Comparison of ENCODE assay signal across 19 cellular contexts in genomic region chr20:57508381-57508780, GRCh38. TPM values are rescaled to one million over a fixed set of nuclear protein-coding genes. Genes with fewer than 3 reads are reported as not detected.
DNase-seq lines count a peak whose midpoint lies in the region; TF ChIP-seq lines count a peak whose summit lies in the region.
"Had no signal": no experiment of that assay in that cellular context is flagged by ENCODE, and none has a peak within 500 bp of the region (broad histone marks: within the 10 kb centered on the region; RNA-seq: fewer than 3 reads in every experiment).

No MANE protein-coding gene starts in this region.

- no peaks in the 10 kb centered on the region for H3K4me1 ChIP-seq in PC-9 (replicated peaks; ENCODE audit: insufficient read depth)
- peaks cover 9% of the 10 kb centered on the region for H3K4me1 ChIP-seq in hepatocyte (ENCODE audit: insufficient read depth)
- H3K4me1 ChIP-seq in BE2C, result no peaks in the 10 kb centered on the region; the same call in 1 of the 2 replicates
- H3K4me1 ChIP-seq: A549, HAP-1 had no signal

- H4K20me1 ChIP-seq in PC-9 (ENCODE audit: insufficient read depth) (no peaks in the 10 kb centered on the region), hepatocyte (ENCODE audit: insufficient read depth, poor library complexity, severe bottlenecking) (no peaks in the 10 kb centered on the region)
- H4K20me1 ChIP-seq: BLaER1 had no signal

- TF ChIP-seq CTCF in PC-9 (conservative IDR thresholded peaks at IDR 0.05), result no peak
- TF ChIP-seq CTCF in hepatocyte (IDR thresholded peaks at IDR 0.05; ENCODE audit: poor library complexity), result no peak
- TF ChIP-seq CTCF in foreskin fibroblast (IDR thresholded peaks at IDR 0.05; ENCODE audit: low read depth, low read length), result no peak
- no peak for TF ChIP-seq CTCF in BE2C (IDR thresholded peaks at IDR 0.05; ENCODE audit: low read depth, low read length)

- WGBS in hepatocyte (ENCODE audit: low lambda C conversion rate, missing lambda C conversion rate), result 31% methylated on average over 8 of the region's 8 CpGs

- DNase-seq in D341Med (ENCODE audit: low spot score), result peak; percentile 60
- peak; percentile 82 to 83 for DNase-seq in NCI-H526 (lab: John Stamatoyannopoulos, UW)
- no peak for DNase-seq in PC-9
- no peak for DNase-seq in hepatocyte (ENCODE audit: low spot score)
- DNase-seq in nucleus accumbens (lab: John Stamatoyannopoulos, UW), result no peak
- DNase-seq in foreskin fibroblast, result no peak
- DNase-seq in NCI-H524 treated with DMSO at 0.1 percent for 48 hours (lab: John Stamatoyannopoulos, UW), result no peak
- no peak for DNase-seq in BE2C
- DNase-seq: AML-193; CD4-positive, alpha-beta memory T cell; DMS 273 treated with DMSO at 0.1 percent for 48 hours; GM23248 had no signal

- POLR2A ChIA-PET in PC-9 (lab: Charles Lee; ENCODE audit: unreplicated experiment), result interaction anchor here (0.5 to 0.6 kb wide), 3 partner anchors 95 to 233 kb away, joined by 4 to 6 read pairs (median 5); no protein-coding TSS in a partner anchor

- H3K9me2 ChIP-seq in PC-9 (ENCODE audit: insufficient read depth) (no peaks in the 10 kb centered on the region), hepatocyte (replicated peaks; ENCODE audit: insufficient read depth) (no peaks in the 10 kb centered on the region)

- H3K4me2 ChIP-seq in PC-9, result no peak overlapping the region
- H3K4me2 ChIP-seq in hepatocyte, result peak overlapping the region; percentile 27
- H3K4me2 ChIP-seq: A549 had no signal

- BruUV-seq in PC-9 (replicated peaks; lab: Mats Ljungman, UMichigan), result no TSS peak

- intact Hi-C loops in PC-9 (cut with micrococcal nuclease; ENCODE audit: unreplicated experiment), result no loop called here

- 0 out of 2 replicates have a peak, but pooled peaks cover 3% of the 10 kb centered on the region for H3F3A ChIP-seq in PC-9 (ENCODE audit: insufficient read depth, low read depth)

- H3K9me3 ChIP-seq in PC-9 (ENCODE audit: insufficient read depth, low read depth), result no peaks in the 10 kb centered on the region
- H3K9me3 ChIP-seq in hepatocyte (ENCODE audit: low read depth), result no peaks in the 10 kb centered on the region
- H3K9me3 ChIP-seq in BE2C, result no peaks in the 10 kb centered on the region
- H3K9me3 ChIP-seq: A549, BLaER1, HAP-1 had no signal

- CTCF ChIA-PET in PC-9 (lab: Charles Lee), result no interaction called here

- H3K36me3 ChIP-seq in PC-9 (ENCODE audit: low read depth) (no peaks in the 10 kb centered on the region), hepatocyte (replicated peaks; ENCODE audit: insufficient read depth, low read depth) (no peaks in the 10 kb centered on the region), BE2C (no peaks in the 10 kb centered on the region)
- H3K36me3 ChIP-seq: BLaER1, HAP-1 had no signal

- H3K27me3 ChIP-seq in PC-9 (ENCODE audit: insufficient read depth, low read depth), result no peaks in the 10 kb centered on the region
- no peaks in the 10 kb centered on the region for H3K27me3 ChIP-seq in hepatocyte
- H3K27me3 ChIP-seq in BE2C, result no peaks in the 10 kb centered on the region
- H3K27me3 ChIP-seq: BLaER1 had no signal

- no peak overlapping the region for H3K4me3 ChIP-seq in PC-9
- no peak overlapping the region for H3K4me3 ChIP-seq in hepatocyte
- no peak overlapping the region for H3K4me3 ChIP-seq in foreskin fibroblast (ENCODE audit: low read depth in 1 of 2, low read length in 2 of 2)
- H3K4me3 ChIP-seq in BE2C (ENCODE audit: low read depth, low read length), result no peak overlapping the region
- H3K4me3 ChIP-seq: A549, BLaER1, GM23248, HAP-1 had no signal

- H3K27ac ChIP-seq in PC-9 (no peak overlapping the region), hepatocyte (no peak overlapping the region)
- H3K27ac ChIP-seq: 22Rv1, A549, BLaER1, GM23248 had no signal

- 0 out of 2 replicates have a peak overlapping the region, but pooled peaks have one; percentile 21 for H2AFZ ChIP-seq in PC-9
- no peak overlapping the region for H2AFZ ChIP-seq in hepatocyte
- H2AFZ ChIP-seq: GM23248 had no signal

- H3K79me2 ChIP-seq in PC-9 (ENCODE audit: low read depth) (no peaks in the 10 kb centered on the region), hepatocyte (no peaks in the 10 kb centered on the region)

RNA-seq across cellular contexts. Expression of gene CTCFL, which starts 16.6 kb away (rescaled TPM):
- total RNA-seq in PC-9 (2021) (not detected in 2 replicates), hepatocyte (0.12 TPM in 1 of 2 replicates, not detected in the other)
- polyA plus RNA-seq in hepatocyte, result not detected in 2 replicates
- polyA plus RNA-seq in BE2C (2012; ENCODE audit: insufficient read depth, insufficient read length, low read depth), result not detected
- total RNA-seq: CD4-positive, alpha-beta memory T cell; GM23248; H4; HT-29 had no signal
- polyA plus RNA-seq: CD14-positive monocyte; CD4-positive, alpha-beta memory T cell; GM23248 had no signal

RNA-seq across cellular contexts. Expression of gene PCK1, which starts 52.5 kb away (rescaled TPM):
- total RNA-seq in PC-9 (2021) (not detected in 2 replicates), hepatocyte (12.0 and 12.8 TPM in 2 replicates)
- 8.8 and 11.6 TPM in 2 replicates for polyA plus RNA-seq in hepatocyte
- polyA plus RNA-seq in BE2C (2012; ENCODE audit: insufficient read depth, insufficient read length, low read depth), result not detected
- total RNA-seq: CD4-positive, alpha-beta memory T cell; GM23248 had no signal
- polyA plus RNA-seq: CD14-positive monocyte; CD4-positive, alpha-beta memory T cell; GM23248 had no signal

Comparison
In these comparisons a context has a peak if more than half of its experiments do, and no peak if none do; other contexts are left out.
1. DNase-seq: peak in D341Med (single experiment) and NCI-H526 (2 of 2); none in PC-9 (0 of 2), hepatocyte (single experiment), nucleus accumbens (0 of 56), foreskin fibroblast (0 of 2), NCI-H524 treated with DMSO at 0.1 percent for 48 hours (single experiment) and BE2C (single experiment).
2. RNA of gene PCK1, which starts 52.5 kb away (total RNA-seq): 12.0 to 12.8 TPM in hepatocyte; not detected in PC-9; every median in the first group is over 10 times any median in the second.